ENCODE assay signal across 8 cellular contexts in genomic region chr16:73015612-73016487, GRCh38. TPM values are rescaled to one million over a fixed set of nuclear protein-coding genes. Genes with fewer than 3 reads are reported as not detected.
A peak's percentile ranks its signal among the peaks of the same experiment; 100 is the strongest.
DNase-seq lines count a peak whose midpoint lies in the region; ATAC-seq lines count a peak whose summit lies in the region.

No MANE protein-coding gene starts in this region.

- POLR2A ChIA-PET in naive thymus-derived CD8-positive, alpha-beta T cell (lab: Charles Lee): no interaction called here

- H3K27ac Mint-ChIP-seq in naive thymus-derived CD8-positive, alpha-beta T cell: no peak overlapping the region

- H3K9me3 Mint-ChIP-seq in naive thymus-derived CD8-positive, alpha-beta T cell: peaks cover 0 to 6% (median 0%) of the 10 kb centered on the region in 9 donors

- peaks cover 0 to 9% (median 0%) of the 10 kb centered on the region in 5 donors for H3K27me3 Mint-ChIP-seq in naive thymus-derived CD8-positive, alpha-beta T cell

- H3K4me3 ChIP-seq in mucosa of rectum (ENCODE audit: low read length in 2 of 2): peak overlapping the region; percentile 33 to 53

- no peak overlapping the region for H3K9ac ChIP-seq in mucosa of rectum (ENCODE audit: low read depth in 1 of 2, low read length in 2 of 2)

- ATAC-seq in GM18870 (IDR thresholded peaks at IDR 0.05; ENCODE audit: unreplicated experiment) (peak; percentile 86), HG02852 (IDR thresholded peaks at IDR 0.05; ENCODE audit: unreplicated experiment) (peak; percentile 69)
- no peak for ATAC-seq in naive thymus-derived CD8-positive, alpha-beta T cell

- H3K4me3 Mint-ChIP-seq in naive thymus-derived CD8-positive, alpha-beta T cell: no peak overlapping the region

- H3K36me3 ChIP-seq in mucosa of rectum (ENCODE audit: control insufficient read depth in 2 of 2, insufficient read depth in 2 of 2, low read length in 2 of 2): no peaks in the 10 kb centered on the region

- H3K36me3 Mint-ChIP-seq in naive thymus-derived CD8-positive, alpha-beta T cell: no peaks in the 10 kb centered on the region

- peaks cover 15 to 31% of the 10 kb centered on the region in 2 donors for H3K4me1 ChIP-seq in mucosa of rectum (ENCODE audit: control insufficient read depth in 2 of 2, insufficient read depth in 2 of 2, low read length in 2 of 2)

- H3K27me3 ChIP-seq in mucosa of rectum (ENCODE audit: control insufficient read depth in 2 of 2, insufficient read depth in 2 of 2, low read length in 2 of 2): no peaks in the 10 kb centered on the region

- peak; percentile 18 for DNase-seq in NCI-H69 (lab: John Stamatoyannopoulos, UW)
- DNase-seq in NCI-H774 (lab: John Stamatoyannopoulos, UW): no peak
- DNase-seq in occipital lobe (lab: John Stamatoyannopoulos, UW): no peak
- DNase-seq in T-helper 1 cell: no peak
- DNase-seq in naive thymus-derived CD8-positive, alpha-beta T cell: no peak

- peak overlapping the region; percentile 62 to 77 for H3K27ac ChIP-seq in mucosa of rectum (ENCODE audit: low read depth in 2 of 2, low read length in 2 of 2)

- no peaks in the 10 kb centered on the region for H3K9me3 ChIP-seq in mucosa of rectum (ENCODE audit: control insufficient read depth in 2 of 2, low read length in 2 of 2)

- H3K4me1 Mint-ChIP-seq in naive thymus-derived CD8-positive, alpha-beta T cell: peaks cover 0 to 12% (median 0%) of the 10 kb centered on the region in 4 donors

RNA-seq across cellular contexts. Expression of gene ZFHX3, which starts 32.1 kb away (rescaled TPM):
- total RNA-seq in occipital lobe: 2.3 TPM
- under 1 TPM; 0.34 to 0.38 TPM for total RNA-seq in naive thymus-derived CD8-positive, alpha-beta T cell
- polyA plus RNA-seq in naive thymus-derived CD8-positive, alpha-beta T cell: under 1 TPM in 1 of 3 donors, not detected in 2; 0.05 TPM

Comparison
In these comparisons a context has a peak if more than half of its experiments do, and no peak if none do; other contexts are left out.
1. ATAC-seq: peak in GM18870 (single experiment) and HG02852 (single experiment); none in naive thymus-derived CD8-positive, alpha-beta T cell (0 of 2).